In the genomic region with DNA sequence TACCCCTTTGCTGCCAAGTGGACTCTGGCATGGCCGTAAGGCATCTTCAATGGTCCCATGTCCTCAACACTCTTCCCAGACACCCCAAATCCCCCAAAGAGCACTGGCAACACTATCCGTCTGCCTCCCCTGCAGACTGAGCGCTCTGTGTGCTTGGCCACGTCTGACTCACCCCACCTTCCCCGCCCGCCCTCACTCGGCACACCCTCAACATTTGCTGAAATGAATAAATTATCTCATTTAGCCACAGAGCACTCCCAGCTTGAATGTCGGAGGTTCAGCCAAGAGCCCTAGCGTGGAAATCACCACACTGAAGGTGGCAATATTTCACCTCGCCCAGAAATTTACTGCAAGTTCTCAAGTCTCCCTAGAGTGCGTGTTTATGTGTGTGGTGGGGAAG, we compare ENCODE assay signal across 8 cellular contexts. TPM values are rescaled to one million over a fixed set of nuclear protein-coding genes. Genes with fewer than 3 reads are reported as not detected.
DNase-seq lines count a peak whose midpoint lies in the region; ATAC-seq and TF ChIP-seq lines count a peak whose summit lies in the region.

No MANE protein-coding gene starts in this region.

- peaks cover 12% of the 10 kb centered on the region; the same call in 1 of the 2 replicates for H3K4me1 Mint-ChIP-seq in HFFc6 (ENCODE audit: low read depth)

- no peak overlapping the region for H3K27ac Mint-ChIP-seq in HFFc6

- no peaks in the 10 kb centered on the region for H3K9me3 ChIP-seq in muscle layer of colon (ENCODE audit: low read length)

- no peak overlapping the region for H3K9ac ChIP-seq in muscle layer of colon (ENCODE audit: low read length)

- no peak for TF ChIP-seq CTCF in HFFc6 (IDR thresholded peaks at IDR 0.05)

- no peaks in the 10 kb centered on the region for H3K36me3 ChIP-seq in muscle layer of colon (ENCODE audit: insufficient read depth, low read length)

- DNase-seq in CD1c-positive myeloid dendritic cell (ENCODE audit: extremely low spot score), result peak; percentile 3
- DNase-seq in NCI-H1436 (lab: John Stamatoyannopoulos, UW), result peak; percentile 22
- DNase-seq in HFFc6, result no peak
- DNase-seq in dermis blood vessel endothelial cell, result no peak

- no peaks in the 10 kb centered on the region for H3K27me3 ChIP-seq in muscle layer of colon (ENCODE audit: control insufficient read depth in 1 of 2, insufficient read depth in 2 of 2, low read length in 2 of 2)

- H3K27ac ChIP-seq in angular gyrus (ENCODE audit: low read depth, low read length) (peak overlapping the region; percentile 53), muscle layer of colon (ENCODE audit: low read depth, low read length) (peak overlapping the region; percentile 73)

- no peak for ATAC-seq in GM18907 (IDR thresholded peaks at IDR 0.05; ENCODE audit: unreplicated experiment)
- no peak for ATAC-seq in HG02840 (IDR thresholded peaks at IDR 0.05; ENCODE audit: low FRiP score, unreplicated experiment)

- H3K36me3 Mint-ChIP-seq in HFFc6 (ENCODE audit: low read depth), result no peaks in the 10 kb centered on the region

- no peaks in the 10 kb centered on the region for H3K9me3 Mint-ChIP-seq in HFFc6

- H3K27me3 Mint-ChIP-seq in HFFc6 (ENCODE audit: insufficient read depth), result peaks cover 36% of the 10 kb centered on the region

- peak overlapping the region in 1 of 2 donors; percentile 38 for H3K4me3 ChIP-seq in muscle layer of colon (ENCODE audit: low read depth in 1 of 2, low read length in 2 of 2)

- H3K4me3 Mint-ChIP-seq in HFFc6, result no peak overlapping the region

- H3K4me1 ChIP-seq in muscle layer of colon (ENCODE audit: insufficient read depth, low read length), result peaks cover 39% of the 10 kb centered on the region

RNA-seq across cellular contexts. Expression of gene TCF20, which starts 46.5 kb away (rescaled TPM):
- total RNA-seq in HFFc6 (2021; fragmentation: NEBNext Ultra II Directional; extraction: Animal tissue kit (Norgen Biotek cat#: 25700)), result 10 to 100 TPM; 26.7 to 33.4 (median 30.1) TPM
- total RNA-seq in dermis blood vessel endothelial cell, result 25.7 and 29.0 TPM in 2 replicates

Comparison
In these comparisons a context has a peak if more than half of its experiments do, and no peak if none do; other contexts are left out.
1. DNase-seq: peak in CD1c-positive myeloid dendritic cell (single experiment) and NCI-H1436 (single experiment); none in HFFc6 (single experiment) and dermis blood vessel endothelial cell (single experiment).